8 cellular contexts compared by ENCODE assay signal in the genomic region with DNA sequence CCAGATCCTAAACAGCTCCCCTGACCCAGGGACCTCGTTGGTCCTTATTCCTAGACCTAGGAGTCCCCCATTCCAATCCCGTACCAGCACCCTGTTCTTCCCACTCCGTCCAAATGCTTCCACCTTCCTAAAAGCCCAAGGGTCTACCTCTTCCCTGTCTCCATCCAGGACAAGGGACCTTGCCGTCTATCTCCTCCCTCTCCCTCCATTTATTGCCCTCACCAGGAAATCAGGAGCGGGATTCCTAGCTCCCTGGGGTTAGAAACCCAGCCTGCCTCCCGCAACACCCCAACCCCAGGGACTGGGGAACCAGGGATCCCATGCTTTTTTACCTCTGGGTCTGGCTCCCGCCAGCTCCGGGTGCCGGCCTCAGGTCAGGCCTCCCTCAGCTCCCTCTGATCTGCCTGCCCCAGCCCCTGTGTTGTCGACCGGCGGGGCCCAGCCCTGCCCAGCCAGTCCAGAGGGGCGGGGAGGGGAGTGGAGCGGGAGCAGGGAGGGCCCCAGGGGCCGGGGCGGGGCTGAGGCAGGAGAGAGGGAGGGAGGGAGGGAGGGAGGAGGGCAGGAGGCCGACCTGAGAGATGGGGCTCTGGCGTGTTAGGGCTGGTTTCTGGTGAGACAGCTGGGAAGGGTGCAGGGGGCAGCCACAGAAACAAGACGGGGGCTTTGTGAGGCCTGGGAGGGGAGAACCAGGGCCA. TPM values are rescaled to one million over a fixed set of nuclear protein-coding genes. Genes with fewer than 3 reads are reported as not detected.
A peak's percentile ranks its signal among the peaks of the same experiment; 100 is the strongest.
DNase-seq lines count a peak whose midpoint lies in the region; ATAC-seq and TF ChIP-seq lines count a peak whose summit lies in the region.

A gene with protein sequence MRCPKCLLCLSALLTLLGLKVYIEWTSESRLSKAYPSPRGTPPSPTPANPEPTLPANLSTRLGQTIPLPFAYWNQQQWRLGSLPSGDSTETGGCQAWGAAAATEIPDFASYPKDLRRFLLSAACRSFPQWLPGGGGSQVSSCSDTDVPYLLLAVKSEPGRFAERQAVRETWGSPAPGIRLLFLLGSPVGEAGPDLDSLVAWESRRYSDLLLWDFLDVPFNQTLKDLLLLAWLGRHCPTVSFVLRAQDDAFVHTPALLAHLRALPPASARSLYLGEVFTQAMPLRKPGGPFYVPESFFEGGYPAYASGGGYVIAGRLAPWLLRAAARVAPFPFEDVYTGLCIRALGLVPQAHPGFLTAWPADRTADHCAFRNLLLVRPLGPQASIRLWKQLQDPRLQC (minus strand): TSS at position 423 of the 695 bp plus-strand sequence. CDS start 596 bp downstream, outside the sequence.

- TF ChIP-seq CTCF in fibroblast of pulmonary artery (IDR thresholded peaks at IDR 0.05; ENCODE audit: low read length, missing control alignments), result no peak
- TF ChIP-seq CTCF in nephron progenitor cell (IDR thresholded peaks at IDR 0.05), result no peak
- TF ChIP-seq CTCF in tibial nerve (IDR thresholded peaks at IDR 0.05), result no peak

- peak; percentile 22 to 44 for TF ChIP-seq POLR2A in tibial nerve (IDR thresholded peaks at IDR 0.05)

- peak within 1 kb of the TSS; percentile 61 to 93 (median 90) for H3K27ac ChIP-seq in tibial nerve

- 10 to 22% methylated on average over 16 to 17 of the region's 19 CpGs for WGBS in tibial nerve, 2 donors

- intact Hi-C loops in activated T-helper 2 cell treated with anti-CD3 and anti-CD28 coated beads, Interferon-gamma antibody, Interleukin-2, Interleukin-4, amounts not matched to agents 10 μg/mL and 5 μg/mL and 100 μg/mL, durations not matched to agents 14 hours and 24 hours and 36 hours (cut with micrococcal nuclease), result no loop called here

- H3K27me3 ChIP-seq in tibial nerve, result no peaks in the 10 kb centered on the region

- peak within 1 kb of the TSS; percentile 55 for H3K4me3 ChIP-seq in fibroblast of pulmonary artery (replicated peaks; ENCODE audit: low read depth, low read length)
- H3K4me3 ChIP-seq in tibial nerve, result peak within 1 kb of the TSS; percentile 36 to 61 (median 52)

- no peaks in the 10 kb centered on the region for H3K27me3 Mint-ChIP-seq in activated T-helper 2 cell treated with anti-CD3 and anti-CD28 coated beads, Interferon-gamma antibody, Interleukin-2, Interleukin-4, amounts not matched to agents 10 μg/mL and 5 μg/mL and 100 μg/mL, durations not matched to agents 14 hours and 24 hours and 36 hours (ENCODE audit: low read depth)
- H3K27me3 Mint-ChIP-seq in nephron progenitor cell (ENCODE audit: low read depth, poor library complexity), result no peaks in the 10 kb centered on the region

- ATAC-seq in GM18511 (IDR thresholded peaks at IDR 0.05; ENCODE audit: unreplicated experiment) (peak; percentile 50), GM18517 (IDR thresholded peaks at IDR 0.05; ENCODE audit: unreplicated experiment) (no peak), GM18867 (IDR thresholded peaks at IDR 0.05; ENCODE audit: unreplicated experiment) (no peak)

- peaks cover 20% of the 10 kb centered on the region for H3K4me1 Mint-ChIP-seq in activated T-helper 2 cell treated with anti-CD3 and anti-CD28 coated beads, Interferon-gamma antibody, Interleukin-2, Interleukin-4, amounts not matched to agents 10 μg/mL and 5 μg/mL and 100 μg/mL, durations not matched to agents 14 hours and 24 hours and 36 hours (ENCODE audit: low read depth)
- peaks cover 49% of the 10 kb centered on the region for H3K4me1 Mint-ChIP-seq in nephron progenitor cell

- H3K36me3 Mint-ChIP-seq in activated T-helper 2 cell treated with anti-CD3 and anti-CD28 coated beads, Interferon-gamma antibody, Interleukin-2, Interleukin-4, amounts not matched to agents 10 μg/mL and 5 μg/mL and 100 μg/mL, durations not matched to agents 14 hours and 24 hours and 36 hours (ENCODE audit: low read depth), result peaks cover 24% of the 10 kb centered on the region
- peaks cover 7% of the 10 kb centered on the region for H3K36me3 Mint-ChIP-seq in nephron progenitor cell (ENCODE audit: low read depth)

- peaks cover 0 to 50% (median 11%) of the 10 kb centered on the region in 4 donors for H3K4me1 ChIP-seq in tibial nerve

- TF ChIP-seq EP300 in tibial nerve (IDR thresholded peaks at IDR 0.05), result peak in 1 of 2 donors; percentile 78

- no peaks in the 10 kb centered on the region for H3K9me3 Mint-ChIP-seq in activated T-helper 2 cell treated with anti-CD3 and anti-CD28 coated beads, Interferon-gamma antibody, Interleukin-2, Interleukin-4, amounts not matched to agents 10 μg/mL and 5 μg/mL and 100 μg/mL, durations not matched to agents 14 hours and 24 hours and 36 hours
- no peaks in the 10 kb centered on the region for H3K9me3 Mint-ChIP-seq in nephron progenitor cell

- H3K36me3 ChIP-seq in tibial nerve, result peaks cover 0 to 76% (median 21%) of the 10 kb centered on the region in 3 donors

- no peaks in the 10 kb centered on the region for H3K9me3 ChIP-seq in tibial nerve

- DNase-seq in NCI-H526 (lab: John Stamatoyannopoulos, UW), result peak; percentile 43 to 91
- peak; percentile 34 for DNase-seq in activated T-helper 2 cell treated with anti-CD3 and anti-CD28 coated beads, Interferon-gamma antibody, Interleukin-2, Interleukin-4, amounts not matched to agents 10 μg/mL and 5 μg/mL and 100 μg/mL, durations not matched to agents 14 hours and 24 hours and 36 hours (ENCODE audit: low spot score)
- peak; percentile 63 for DNase-seq in fibroblast of pulmonary artery (ENCODE audit: low read depth)
- peak; percentile 86 for DNase-seq in nephron progenitor cell
- peak; percentile 71 to 82 for DNase-seq in tibial nerve (ENCODE audit: low spot score in 2 of 2)

- H3K4me3 Mint-ChIP-seq in activated T-helper 2 cell treated with anti-CD3 and anti-CD28 coated beads, Interferon-gamma antibody, Interleukin-2, Interleukin-4, amounts not matched to agents 10 μg/mL and 5 μg/mL and 100 μg/mL, durations not matched to agents 14 hours and 24 hours and 36 hours (ENCODE audit: low read depth), result peak within 1 kb of the TSS; percentile 74
- peak within 1 kb of the TSS; percentile 85 for H3K4me3 Mint-ChIP-seq in nephron progenitor cell

- H3K27ac Mint-ChIP-seq in activated T-helper 2 cell treated with anti-CD3 and anti-CD28 coated beads, Interferon-gamma antibody, Interleukin-2, Interleukin-4, amounts not matched to agents 10 μg/mL and 5 μg/mL and 100 μg/mL, durations not matched to agents 14 hours and 24 hours and 36 hours, result peak within 1 kb of the TSS; percentile 85
- peak within 1 kb of the TSS; percentile 80 for H3K27ac Mint-ChIP-seq in nephron progenitor cell

RNA-seq across cellular contexts. Expression of the gene that starts here (rescaled TPM):
- 0.96 and 0.97 TPM in 2 replicates for total RNA-seq in activated T-helper 2 cell treated with anti-CD3 and anti-CD28 coated beads, Interferon-gamma antibody, Interleukin-2, Interleukin-4, amounts not matched to agents 10 μg/mL and 5 μg/mL and 100 μg/mL, durations not matched to agents 14 hours and 24 hours and 36 hours
- total RNA-seq in tibial nerve, result 1 to 10 TPM; 3.8 to 9.0 (median 5.7) TPM

Comparison
In these comparisons a context has a peak if more than half of its experiments do, and no peak if none do; other contexts are left out.
1. Peak in DNase-seq in activated T-helper 2 cell treated with anti-CD3 and anti-CD28 coated beads, Interferon-gamma antibody, Interleukin-2, Interleukin-4, amounts not matched to agents 10 μg/mL and 5 μg/mL and 100 μg/mL, durations not matched to agents 14 hours and 24 hours and 36 hours; RNA of the gene not detected or under 1 TPM.
2. DNase-seq: peak in every context shown above with its lines; median percentile 86 in nephron progenitor cell; 76 in tibial nerve; 67 in NCI-H526; 63 in fibroblast of pulmonary artery; 34 in activated T-helper 2 cell treated with anti-CD3 and anti-CD28 coated beads, Interferon-gamma antibody, Interleukin-2, Interleukin-4, amounts not matched to agents 10 μg/mL and 5 μg/mL and 100 μg/mL, durations not matched to agents 14 hours and 24 hours and 36 hours.